16 cellular contexts compared by ENCODE assay signal in genomic region chrX:37912286-37912685, GRCh38.
A peak's percentile ranks its signal among the peaks of the same experiment; 100 is the strongest.
DNase-seq lines count a peak whose midpoint lies in the region; ATAC-seq and TF ChIP-seq lines count a peak whose summit lies in the region.
"Had no signal": no experiment of that assay in that cellular context is flagged by ENCODE, and none has a peak within 500 bp of the region (broad histone marks: within the 10 kb centered on the region; RNA-seq: fewer than 3 reads in every experiment).

No MANE protein-coding gene starts in this region.

- H3K9ac ChIP-seq in fibroblast of lung (ENCODE audit: insufficient read depth, low read length): no peak overlapping the region

- ATAC-seq in activated CD8-positive, alpha-beta T cell treated with anti-CD3 and anti-CD28 coated beads for 36 hours: peak; percentile 60
- no peak for ATAC-seq in activated CD8-positive, alpha-beta T cell treated with anti-CD3 and anti-CD28 coated beads, Interleukin-2, amount 10 ng/mL, durations not matched to agents 7 days and 5 days
- peak; percentile 52 for ATAC-seq in stimulated activated naive CD8-positive, alpha-beta T cell treated with anti-CD3 and anti-CD28 coated beads, Interleukin-15, amount 100 ng/mL, for 72 hours
- ATAC-seq in HG03139 (IDR thresholded peaks at IDR 0.05; ENCODE audit: unreplicated experiment) (no peak), GM19351 (IDR thresholded peaks at IDR 0.05; ENCODE audit: unreplicated experiment) (no peak)
- ATAC-seq: GM12878 had no signal

- H3K36me3 ChIP-seq in fibroblast of lung (ENCODE audit: control insufficient read depth, insufficient read depth, low read length) (no peaks in the 10 kb centered on the region), osteoblast (ENCODE audit: insufficient read depth, low read length) (no peaks in the 10 kb centered on the region)
- H3K36me3 ChIP-seq: cardiac muscle cell, ovary had no signal

- DNase-seq in activated CD8-positive, alpha-beta T cell treated with anti-CD3 and anti-CD28 coated beads for 36 hours: peak; percentile 4
- DNase-seq in activated CD8-positive, alpha-beta T cell treated with anti-CD3 and anti-CD28 coated beads, Interleukin-2, amount 10 ng/mL, durations not matched to agents 7 days and 5 days: no peak
- peak; percentile 77 for DNase-seq in RPMI7951 (ENCODE audit: low read depth)
- peak; percentile 11 to 85 for DNase-seq in fibroblast of lung (ENCODE audit: low read depth in 2 of 2)
- no peak for DNase-seq in stimulated activated naive CD8-positive, alpha-beta T cell treated with anti-CD3 and anti-CD28 coated beads, Interleukin-15, amount 100 ng/mL, for 72 hours
- no peak for DNase-seq in osteoblast (ENCODE audit: insufficient read length, low spot score, missing footprints)
- DNase-seq: ACHN; activated CD4-positive, alpha-beta T cell treated with anti-CD3 and anti-CD28 coated beads, Interleukin-2, amount 50 U/mL, for 1 hour; activated effector memory CD4-positive, alpha-beta T cell treated with Interleukin-2 at 50 U/mL for 16 hours; ovary had no signal

- H3K9me3 ChIP-seq in fibroblast of lung (ENCODE audit: control insufficient read depth, insufficient read depth, low read depth, low read length): no peaks in the 10 kb centered on the region
- H3K9me3 ChIP-seq in osteoblast (ENCODE audit: low read depth, low read length): no peaks in the 10 kb centered on the region
- H3K9me3 ChIP-seq: ovary had no signal

- H3K4me1 Mint-ChIP-seq in activated CD8-positive, alpha-beta T cell treated with anti-CD3 and anti-CD28 coated beads for 36 hours (ENCODE audit: low read depth): no peaks in the 10 kb centered on the region
- H3K4me1 Mint-ChIP-seq in activated CD8-positive, alpha-beta T cell treated with anti-CD3 and anti-CD28 coated beads, Interleukin-2, amount 10 ng/mL, durations not matched to agents 7 days and 5 days (ENCODE audit: low read depth): peaks cover 9% of the 10 kb centered on the region
- H3K4me1 Mint-ChIP-seq in stimulated activated naive CD8-positive, alpha-beta T cell treated with anti-CD3 and anti-CD28 coated beads, Interleukin-15, amount 100 ng/mL, for 72 hours: no peaks in the 10 kb centered on the region

- H3K27ac ChIP-seq in fibroblast of lung (ENCODE audit: insufficient read depth, low read length) (no peak overlapping the region), osteoblast (ENCODE audit: low read depth, low read length) (no peak overlapping the region)
- H3K27ac ChIP-seq: cardiac muscle cell, ovary had no signal

- CTCF ChIA-PET in activated CD8-positive, alpha-beta T cell treated with anti-CD3 and anti-CD28 coated beads for 36 hours (lab: Charles Lee): interaction anchor here (0.9 kb wide), 1 partner anchor 167 kb away, joined by 3 read pairs; no protein-coding TSS in a partner anchor
- CTCF ChIA-PET in activated CD8-positive, alpha-beta T cell treated with anti-CD3 and anti-CD28 coated beads, Interleukin-2, amount 10 ng/mL, durations not matched to agents 7 days and 5 days (lab: Charles Lee): interaction anchor here (1.5 kb wide), 1 partner anchor 167 kb away, joined by 4 read pairs; no protein-coding TSS in a partner anchor

- no peaks in the 10 kb centered on the region for H3K9me3 Mint-ChIP-seq in activated CD8-positive, alpha-beta T cell treated with anti-CD3 and anti-CD28 coated beads for 36 hours
- H3K9me3 Mint-ChIP-seq in activated CD8-positive, alpha-beta T cell treated with anti-CD3 and anti-CD28 coated beads, Interleukin-2, amount 10 ng/mL, durations not matched to agents 7 days and 5 days (ENCODE audit: insufficient read depth): no peaks in the 10 kb centered on the region
- no peaks in the 10 kb centered on the region for H3K9me3 Mint-ChIP-seq in stimulated activated naive CD8-positive, alpha-beta T cell treated with anti-CD3 and anti-CD28 coated beads, Interleukin-15, amount 100 ng/mL, for 72 hours
- H3K9me3 Mint-ChIP-seq: T-helper 1 cell treated with Interleukin-12 subunit alpha and Interleukin-12 subunit beta and Interleukin-4 antibody, amounts not matched to agents 30 μg/mL and 1 μg/mL, for 36 hours had no signal

- H4K20me1 ChIP-seq in fibroblast of lung (ENCODE audit: control insufficient read depth, extremely low read depth, insufficient read depth, low read length): no peaks in the 10 kb centered on the region
- no peaks in the 10 kb centered on the region for H4K20me1 ChIP-seq in osteoblast (ENCODE audit: insufficient read depth, low read length)

- H3K4me2 ChIP-seq in fibroblast of lung (ENCODE audit: extremely low read depth, insufficient read depth, low read length) (no peak overlapping the region), osteoblast (ENCODE audit: insufficient read depth, low read length) (no peak overlapping the region)

- no peak for TF ChIP-seq CTCF in activated CD8-positive, alpha-beta T cell treated with anti-CD3 and anti-CD28 coated beads for 36 hours (IDR thresholded peaks at IDR 0.05)
- no peak for TF ChIP-seq CTCF in fibroblast of lung (conservative IDR thresholded peaks at IDR 0.05 in 1 of 2, IDR thresholded peaks at IDR 0.05 in 1 of 2; ENCODE audit: low read depth in 1 of 2, low read length in 2 of 2)
- TF ChIP-seq CTCF in osteoblast (IDR thresholded peaks at IDR 0.05; ENCODE audit: extremely low read depth, low read depth, low read length): no peak

- H3K36me3 Mint-ChIP-seq in activated CD8-positive, alpha-beta T cell treated with anti-CD3 and anti-CD28 coated beads for 36 hours (ENCODE audit: low read depth): no peaks in the 10 kb centered on the region
- no peaks in the 10 kb centered on the region for H3K36me3 Mint-ChIP-seq in activated CD8-positive, alpha-beta T cell treated with anti-CD3 and anti-CD28 coated beads, Interleukin-2, amount 10 ng/mL, durations not matched to agents 7 days and 5 days (ENCODE audit: low read depth)
- H3K36me3 Mint-ChIP-seq: mesothelial cell of epicardium had no signal

- H3K27ac Mint-ChIP-seq in activated CD8-positive, alpha-beta T cell treated with anti-CD3 and anti-CD28 coated beads for 36 hours: no peak overlapping the region
- no peak overlapping the region for H3K27ac Mint-ChIP-seq in activated CD8-positive, alpha-beta T cell treated with anti-CD3 and anti-CD28 coated beads, Interleukin-2, amount 10 ng/mL, durations not matched to agents 7 days and 5 days
- no peak overlapping the region for H3K27ac Mint-ChIP-seq in stimulated activated naive CD8-positive, alpha-beta T cell treated with anti-CD3 and anti-CD28 coated beads, Interleukin-15, amount 100 ng/mL, for 72 hours
- H3K27ac Mint-ChIP-seq: mesothelial cell of epicardium; T-helper 1 cell treated with Interleukin-12 subunit alpha and Interleukin-12 subunit beta and Interleukin-4 antibody, amounts not matched to agents 30 μg/mL and 1 μg/mL, for 36 hours had no signal

- H3K4me3 ChIP-seq in fibroblast of lung (replicated peaks in 1 of 4; ENCODE audit: control extremely low read depth in 1 of 4, insufficient read depth in 1 of 4, low read depth in 3 of 4, low read length in 4 of 4) (no peak overlapping the region), osteoblast (ENCODE audit: insufficient read depth, low read length) (no peak overlapping the region)
- H3K4me3 ChIP-seq: cardiac muscle cell, GM12878, ovary had no signal

- intact Hi-C loops in activated CD8-positive, alpha-beta T cell treated with anti-CD3 and anti-CD28 coated beads for 36 hours (cut with micrococcal nuclease): no loop called here

- H3K27me3 Mint-ChIP-seq in activated CD8-positive, alpha-beta T cell treated with anti-CD3 and anti-CD28 coated beads for 36 hours: peaks cover 4% of the 10 kb centered on the region
- H3K27me3 Mint-ChIP-seq in activated CD8-positive, alpha-beta T cell treated with anti-CD3 and anti-CD28 coated beads, Interleukin-2, amount 10 ng/mL, durations not matched to agents 7 days and 5 days (ENCODE audit: low read depth): peaks cover 7% of the 10 kb centered on the region
- peaks cover 4% of the 10 kb centered on the region for H3K27me3 Mint-ChIP-seq in stimulated activated naive CD8-positive, alpha-beta T cell treated with anti-CD3 and anti-CD28 coated beads, Interleukin-15, amount 100 ng/mL, for 72 hours

- H3K27me3 ChIP-seq in fibroblast of lung (ENCODE audit: control insufficient read depth, insufficient read depth, low read length) (no peaks in the 10 kb centered on the region), osteoblast (ENCODE audit: insufficient read depth, low read length) (no peaks in the 10 kb centered on the region)
- H3K27me3 ChIP-seq: cardiac muscle cell, ovary had no signal

- no peaks in the 10 kb centered on the region for H3K4me1 ChIP-seq in fibroblast of lung (ENCODE audit: control insufficient read depth, extremely low read depth, insufficient read depth, low read length)
- H3K4me1 ChIP-seq in osteoblast (ENCODE audit: insufficient read depth, low read length): no peaks in the 10 kb centered on the region

- H3K79me2 ChIP-seq in fibroblast of lung (ENCODE audit: control insufficient read depth, insufficient read depth, low read length): no peaks in the 10 kb centered on the region
- no peaks in the 10 kb centered on the region for H3K79me2 ChIP-seq in osteoblast (ENCODE audit: insufficient read depth, low read length)

- POLR2A ChIA-PET in activated CD8-positive, alpha-beta T cell treated with anti-CD3 and anti-CD28 coated beads for 36 hours (lab: Charles Lee): interaction anchor here (1.2 kb wide), 1 partner anchor 166 kb away, joined by 3 read pairs; no protein-coding TSS in a partner anchor
- POLR2A ChIA-PET in activated CD8-positive, alpha-beta T cell treated with anti-CD3 and anti-CD28 coated beads, Interleukin-2, amount 10 ng/mL, durations not matched to agents 7 days and 5 days (lab: Charles Lee): no interaction called here

- H3K4me3 Mint-ChIP-seq in activated CD8-positive, alpha-beta T cell treated with anti-CD3 and anti-CD28 coated beads for 36 hours: no peak overlapping the region
- H3K4me3 Mint-ChIP-seq in activated CD8-positive, alpha-beta T cell treated with anti-CD3 and anti-CD28 coated beads, Interleukin-2, amount 10 ng/mL, durations not matched to agents 7 days and 5 days: no peak overlapping the region
- H3K4me3 Mint-ChIP-seq in stimulated activated naive CD8-positive, alpha-beta T cell treated with anti-CD3 and anti-CD28 coated beads, Interleukin-15, amount 100 ng/mL, for 72 hours: no peak overlapping the region
- H3K4me3 Mint-ChIP-seq: mesothelial cell of epicardium; T-helper 1 cell treated with Interleukin-12 subunit alpha and Interleukin-12 subunit beta and Interleukin-4 antibody, amounts not matched to agents 30 μg/mL and 1 μg/mL, for 36 hours had no signal

- H2AFZ ChIP-seq in fibroblast of lung (ENCODE audit: low read length): no peak overlapping the region
- no peak overlapping the region for H2AFZ ChIP-seq in osteoblast (ENCODE audit: low read length)

Comparison
In these comparisons a context has a peak if more than half of its experiments do, and no peak if none do; other contexts are left out.
1. ATAC-seq: peak in activated CD8-positive, alpha-beta T cell treated with anti-CD3 and anti-CD28 coated beads for 36 hours (single experiment) and stimulated activated naive CD8-positive, alpha-beta T cell treated with anti-CD3 and anti-CD28 coated beads, Interleukin-15, amount 100 ng/mL, for 72 hours (single experiment); none in activated CD8-positive, alpha-beta T cell treated with anti-CD3 and anti-CD28 coated beads, Interleukin-2, amount 10 ng/mL, durations not matched to agents 7 days and 5 days (single experiment), HG03139 (single experiment) and GM19351 (single experiment).
2. DNase-seq: peak in activated CD8-positive, alpha-beta T cell treated with anti-CD3 and anti-CD28 coated beads for 36 hours (single experiment), RPMI7951 (single experiment) and fibroblast of lung (2 of 2); none in activated CD8-positive, alpha-beta T cell treated with anti-CD3 and anti-CD28 coated beads, Interleukin-2, amount 10 ng/mL, durations not matched to agents 7 days and 5 days (single experiment), stimulated activated naive CD8-positive, alpha-beta T cell treated with anti-CD3 and anti-CD28 coated beads, Interleukin-15, amount 100 ng/mL, for 72 hours (0 of 2) and osteoblast (single experiment).